In the genomic region with DNA sequence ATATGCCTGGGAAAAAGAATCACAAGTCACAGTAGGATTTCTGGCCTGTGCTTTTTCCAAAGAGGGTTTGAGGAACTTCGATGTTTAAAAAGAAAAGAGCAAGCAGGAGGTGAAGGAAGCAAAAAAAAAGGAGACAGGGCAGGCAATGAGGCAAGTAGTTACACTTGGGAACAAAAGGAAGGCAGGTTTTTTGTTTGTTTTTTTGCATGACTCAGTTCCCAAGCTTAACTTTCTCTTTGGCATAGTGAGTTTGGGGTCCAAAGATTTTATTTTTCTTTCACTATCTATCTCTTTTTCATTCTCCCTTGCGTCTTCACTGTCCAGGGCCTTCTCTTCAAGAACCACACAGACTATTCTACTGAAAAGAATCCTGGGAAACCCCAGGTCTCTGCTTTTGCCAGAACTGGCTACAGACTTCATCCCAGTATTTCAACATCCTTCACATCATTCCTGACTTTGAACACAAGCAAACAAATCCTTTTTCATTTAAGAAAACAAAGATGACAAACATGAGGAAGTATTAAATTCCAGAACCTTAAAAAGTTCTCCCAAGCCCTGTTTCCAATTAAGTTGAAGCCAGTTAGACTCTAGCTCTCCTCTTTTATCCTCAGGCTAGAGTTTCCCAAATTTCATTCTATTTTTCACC, we compare ENCODE assay signal across 14 cellular contexts.
DNase-seq lines count a peak whose midpoint lies in the region; ATAC-seq, FAIRE-seq and TF ChIP-seq lines count a peak whose summit lies in the region.
"Had no signal": no experiment of that assay in that cellular context is flagged by ENCODE, and none has a peak within 500 bp of the region (broad histone marks: within the 10 kb centered on the region; RNA-seq: fewer than 3 reads in every experiment).

No MANE protein-coding gene starts in this region.

- H3K36me3 ChIP-seq in bronchial epithelial cell (ENCODE audit: control insufficient read depth, insufficient read depth, low read length) (no peaks in the 10 kb centered on the region), testis (ENCODE audit: low read depth, missing control alignments) (no peaks in the 10 kb centered on the region)
- H3K36me3 ChIP-seq: esophagus muscularis mucosa had no signal

- no peak for TF ChIP-seq POLR2A in testis (IDR thresholded peaks at IDR 0.05)

- H3K4me1 ChIP-seq in testis, result no peaks in the 10 kb centered on the region
- H3K4me1 ChIP-seq: Caco-2 had no signal

- H3K27ac ChIP-seq in testis, result peak overlapping the region; percentile 1 to 81
- H3K27ac ChIP-seq: RWPE1 had no signal

- no peaks in the 10 kb centered on the region for H3K9me3 ChIP-seq in testis
- H3K9me3 ChIP-seq: Caco-2, esophagus muscularis mucosa had no signal

- peak; percentile 35 for DNase-seq in HCEC 1CT
- peak; percentile 62 for DNase-seq in bronchial epithelial cell (ENCODE audit: low read depth)
- no peak for DNase-seq in left lobe of liver (ENCODE audit: low spot score)
- DNase-seq in testis, result no peak
- no peak for DNase-seq in GM19240 (ENCODE audit: insufficient read length, low spot score)
- no peak for DNase-seq in stimulated activated CD4-positive, alpha-beta T cell treated with anti-CD3 and anti-CD28 coated beads, Interleukin-4, amount 100 ng/mL, for 4 hours
- DNase-seq: activated CD4-positive, alpha-beta memory T cell treated with anti-CD3 and anti-CD28 coated beads, Interleukin-2, amount 10 ng/mL, durations not matched to agents 7 days and 5 days; Caco-2; islet precursor cell; NCI-H1436 treated with DMSO at 0.1 percent for 48 hours; small intestine had no signal

- H3K4me3 ChIP-seq in bronchial epithelial cell (ENCODE audit: low read depth, low read length), result no peak overlapping the region
- no peak overlapping the region for H3K4me3 ChIP-seq in testis
- H3K4me3 ChIP-seq: esophagus muscularis mucosa had no signal

- no peak for FAIRE-seq in bronchial epithelial cell (lab: Jason Lieb, UNC)
- FAIRE-seq: small intestine had no signal

- TF ChIP-seq CTCF in bronchial epithelial cell (IDR thresholded peaks at IDR 0.05; ENCODE audit: insufficient read depth, low read length, severe bottlenecking) (no peak), testis (IDR thresholded peaks at IDR 0.05) (no peak)

- H3K27me3 ChIP-seq in bronchial epithelial cell (ENCODE audit: control insufficient read depth, insufficient read depth, low read length) (no peaks in the 10 kb centered on the region), testis (no peaks in the 10 kb centered on the region)
- H3K27me3 ChIP-seq: esophagus muscularis mucosa had no signal

- 32 to 56% methylated on average over 2 of the region's 2 CpGs for WGBS in testis, 2 donors

- ATAC-seq in left lobe of liver, result peak; percentile 47
- ATAC-seq in HG03439 (IDR thresholded peaks at IDR 0.05; ENCODE audit: unreplicated experiment), result no peak

- intact Hi-C loops in testis (cut with DNase I; ENCODE audit: low total_unique reads), result no loop called here

Comparison
In these comparisons a context has a peak if more than half of its experiments do, and no peak if none do; other contexts are left out.
1. DNase-seq: peak in HCEC 1CT (single experiment) and bronchial epithelial cell (single experiment); none in left lobe of liver (single experiment), testis (single experiment), GM19240 (single experiment) and stimulated activated CD4-positive, alpha-beta T cell treated with anti-CD3 and anti-CD28 coated beads, Interleukin-4, amount 100 ng/mL, for 4 hours (0 of 2).